15 cellular contexts compared by ENCODE assay signal in the genomic region with DNA sequence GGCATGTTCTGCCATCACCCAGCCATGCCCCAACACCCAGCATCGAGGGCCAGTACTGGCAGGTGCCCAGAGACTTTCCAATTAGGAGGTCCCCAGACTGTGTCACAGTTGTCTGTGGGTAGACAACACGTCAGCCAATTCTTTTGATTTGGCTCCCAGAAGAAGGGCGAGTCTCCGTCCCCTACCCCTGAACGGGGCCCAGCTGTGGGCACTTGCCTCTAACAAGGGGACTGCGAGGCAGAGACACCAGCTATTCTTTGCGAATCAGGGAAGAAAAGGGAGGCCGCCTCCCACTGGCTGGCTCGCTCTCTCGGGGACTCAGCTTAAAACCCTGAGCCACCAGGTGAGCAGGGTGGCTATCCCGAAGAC.
A peak's percentile ranks its signal among the peaks of the same experiment; 100 is the strongest.
DNase-seq lines count a peak whose midpoint lies in the region; ATAC-seq, FAIRE-seq and TF ChIP-seq lines count a peak whose summit lies in the region.
"Had no signal": no experiment of that assay in that cellular context is flagged by ENCODE, and none has a peak within 500 bp of the region (broad histone marks: within the 10 kb centered on the region; RNA-seq: fewer than 3 reads in every experiment).

No MANE protein-coding gene starts in this region.

- no peak for TF ChIP-seq CTCF in left ventricle myocardium inferior (IDR thresholded peaks at IDR 0.05; ENCODE audit: borderline replicate concordance)
- TF ChIP-seq CTCF in H9 (conservative IDR thresholded peaks at IDR 0.05), result no peak
- no peak for TF ChIP-seq CTCF in H1 (IDR thresholded peaks at IDR 0.05; ENCODE audit: control extremely low read depth in 1 of 3, insufficient read depth in 1 of 3, low read depth in 1 of 3, low read length in 3 of 3)
- no peak for TF ChIP-seq CTCF in type B pancreatic cell (conservative IDR thresholded peaks at IDR 0.05)

- H3K9ac ChIP-seq in H9 (ENCODE audit: extremely low read depth, insufficient read length, low read length) (no peak overlapping the region), H1 (replicated peaks in 1 of 4; ENCODE audit: extremely low read depth in 1 of 4, low read depth in 3 of 4, low read length in 3 of 4) (no peak overlapping the region)
- H3K9ac ChIP-seq: BLaER1 treated with 17β-estradiol and CSF1 and Interleukin-3, amounts not matched to agents 10 nM and 100 nM had no signal

- H3K9me3 ChIP-seq in left ventricle myocardium inferior (replicated peaks) (no peaks in the 10 kb centered on the region), H9 (ENCODE audit: control insufficient read depth, low read depth, low read length) (no peaks in the 10 kb centered on the region), H1 (ENCODE audit: insufficient read depth in 2 of 2, low read depth in 1 of 2, low read length in 1 of 2) (no peaks in the 10 kb centered on the region)

- H3K4me1 ChIP-seq in left ventricle myocardium inferior, result no peaks in the 10 kb centered on the region
- H3K4me1 ChIP-seq in H9 (ENCODE audit: insufficient read depth, low read length), result peaks cover 5% of the 10 kb centered on the region; the same call in 1 of the 2 replicates
- peaks cover 0 to 15% (median 6%) of the 10 kb centered on the region in 4 experiments; a peak in 4 of 7 replicates for H3K4me1 ChIP-seq in H1 (replicated peaks in 1 of 4; ENCODE audit: control insufficient read depth in 3 of 4, insufficient read depth in 4 of 4, low read length in 3 of 4)

- H3K27me3 Mint-ChIP-seq in H9 (ENCODE audit: low read depth) (peaks cover 5% of the 10 kb centered on the region), type B pancreatic cell (peaks cover 18% of the 10 kb centered on the region)
- H3K27me3 Mint-ChIP-seq: CD4-positive, alpha-beta T cell had no signal

- H3K14ac ChIP-seq in H9 (ENCODE audit: insufficient read depth, low read length) (no peak overlapping the region), H1 (ENCODE audit: insufficient read length) (no peak overlapping the region)

- no peaks in the 10 kb centered on the region for H3K79me2 ChIP-seq in H9 (ENCODE audit: insufficient read depth, low read length)
- no peaks in the 10 kb centered on the region for H3K79me2 ChIP-seq in H1 (ENCODE audit: control insufficient read depth in 1 of 2, insufficient read depth in 2 of 2, low read length in 2 of 2)

- POLR2A ChIA-PET in H1 (lab: Charles Lee; ENCODE audit: partially characterized antibody), result interaction anchor here (1.2 kb wide), 1 partner anchor 11 kb away, joined by 3 read pairs; no protein-coding TSS in a partner anchor

- H2AK5ac ChIP-seq in H9 (ENCODE audit: insufficient read length, low read length) (no peak overlapping the region), H1 (ENCODE audit: low read depth, low read length) (no peak overlapping the region)

- no peaks in the 10 kb centered on the region for H3K23me2 ChIP-seq in H9 (ENCODE audit: insufficient read length, low read depth, low read length, poor library complexity, severe bottlenecking)
- peaks cover under 1% of the 10 kb centered on the region; the same call in 1 of the 2 replicates for H3K23me2 ChIP-seq in H1 (ENCODE audit: low read depth, low read length)

- intact Hi-C loops in cardiac septum (cut with DNase I) (no loop called here), left ventricle myocardium inferior (cut with micrococcal nuclease) (no loop called here)

- H4K8ac ChIP-seq in H9 (replicated peaks; ENCODE audit: insufficient read length, low read depth, low read length) (no peak overlapping the region), H1 (ENCODE audit: extremely low read depth, insufficient read depth, low read length) (no peak overlapping the region)

- no peak for TF ChIP-seq POLR2A in H1 (IDR thresholded peaks at IDR 0.05; ENCODE audit: control extremely low read depth in 1 of 2, low read depth in 2 of 2, low read length in 2 of 2)

- H3K27me3 ChIP-seq in left ventricle myocardium inferior (ENCODE audit: low read depth) (peaks cover 36% of the 10 kb centered on the region), H9 (ENCODE audit: insufficient read depth, low read length) (no peaks in the 10 kb centered on the region), H1 (replicated peaks in 1 of 4; ENCODE audit: control insufficient read depth in 3 of 4, extremely low read depth in 1 of 4, insufficient read depth in 3 of 4, low read length in 3 of 4) (0 out of 7 replicates have a peak, but pooled peaks cover 0 to 2% (median 0%) of the 10 kb centered on the region in 4 experiments)
- H3K27me3 ChIP-seq: BLaER1 treated with 17β-estradiol and CSF1 and Interleukin-3, amounts not matched to agents 10 nM and 100 nM had no signal

- H4K91ac ChIP-seq in H9 (ENCODE audit: insufficient read length, low read depth, low read length) (no peak overlapping the region), H1 (replicated peaks; ENCODE audit: insufficient read length, low read length) (peak overlapping the region; percentile 15)

- peak overlapping the region in 1 of 3 experiments; percentile 8; a peak in 1 of 7 replicates for H3K27ac Mint-ChIP-seq in H9
- no peak overlapping the region for H3K27ac Mint-ChIP-seq in type B pancreatic cell
- H3K27ac Mint-ChIP-seq: CD4-positive, alpha-beta T cell had no signal

- DNase-seq in cardiac septum (ENCODE audit: low spot score) (peak; percentile 71), left ventricle myocardium inferior (no peak), H9 (peak; percentile 33), H1 (ENCODE audit: low read depth in 1 of 2, low spot score in 2 of 2) (peak in 1 of 2 experiments; percentile 45), type B pancreatic cell (ENCODE audit: extremely low spot score, unreplicated experiment) (peak; percentile 54), urothelium cell line (ENCODE audit: low spot score) (no peak)
- DNase-seq: ACHN, Calu3, DMS 273 treated with DMSO at 0.1 percent for 48 hours, IMR-90 had no signal

- no peak overlapping the region for H2BK15ac ChIP-seq in H9 (ENCODE audit: low read depth, low read length)
- no peak overlapping the region for H2BK15ac ChIP-seq in H1 (ENCODE audit: low read length)

- H3K4me3 Mint-ChIP-seq in H9 (no peak overlapping the region), type B pancreatic cell (no peak overlapping the region)
- H3K4me3 Mint-ChIP-seq: CD4-positive, alpha-beta T cell had no signal

- FAIRE-seq in H1 (lab: Jason Lieb, UNC) (no peak), urothelium cell line (lab: Jason Lieb, UNC) (no peak)
- FAIRE-seq: H54 had no signal

- H3T11ph ChIP-seq in H9 (ENCODE audit: low read length), result no peak overlapping the region

- H3K4ac ChIP-seq in H9 (ENCODE audit: low read depth, low read length), result no peak overlapping the region
- peak overlapping the region; percentile 12 for H3K4ac ChIP-seq in H1 (replicated peaks; ENCODE audit: insufficient read length, low read depth, low read length)

- ATAC-seq in HG02623 (IDR thresholded peaks at IDR 0.05; ENCODE audit: unreplicated experiment) (no peak), HG03045 (IDR thresholded peaks at IDR 0.05; ENCODE audit: unreplicated experiment) (no peak)

- H2BK20ac ChIP-seq in H9 (ENCODE audit: low read depth, low read length, poor library complexity, severe bottlenecking) (no peak overlapping the region), H1 (ENCODE audit: low read length) (no peak overlapping the region)

- H2AFZ ChIP-seq in H9 (ENCODE audit: low read length) (no peak overlapping the region), H1 (ENCODE audit: low read length) (no peak overlapping the region; the same call in 1 of the 2 replicates)

- no peaks in the 10 kb centered on the region for H4K20me1 ChIP-seq in H9 (ENCODE audit: control insufficient read depth, insufficient read depth, insufficient read length)
- no peaks in the 10 kb centered on the region for H4K20me1 ChIP-seq in H1 (replicated peaks in 1 of 2; ENCODE audit: control insufficient read depth in 1 of 2, insufficient read depth in 2 of 2, low read length in 2 of 2)
- H4K20me1 ChIP-seq: BLaER1 treated with 17β-estradiol and CSF1 and Interleukin-3, amounts not matched to agents 10 nM and 100 nM had no signal

- H3K27ac ChIP-seq in left ventricle myocardium inferior (replicated peaks) (no peak overlapping the region), H9 (ENCODE audit: insufficient read length, low read depth, low read length) (no peak overlapping the region), H1 (ENCODE audit: low read depth, low read length) (no peak overlapping the region)
- H3K27ac ChIP-seq: BLaER1 treated with 17β-estradiol and CSF1 and Interleukin-3, amounts not matched to agents 10 nM and 100 nM had no signal

- peaks cover 37 to 47% of the 10 kb centered on the region in 2 experiments for H3K4me1 Mint-ChIP-seq in H9
- H3K4me1 Mint-ChIP-seq in type B pancreatic cell (ENCODE audit: unreplicated experiment), result no peaks in the 10 kb centered on the region

- H3K4me2 ChIP-seq in H9 (ENCODE audit: insufficient read depth, insufficient read length, low read length) (no peak overlapping the region), H1 (ENCODE audit: insufficient read depth in 1 of 2, low read depth in 2 of 2, low read length in 2 of 2) (no peak overlapping the region)
- H3K4me2 ChIP-seq: BLaER1 treated with 17β-estradiol and CSF1 and Interleukin-3, amounts not matched to agents 10 nM and 100 nM had no signal

- H3K18ac ChIP-seq in H9 (ENCODE audit: insufficient read length, low read depth, low read length), result no peak overlapping the region
- no peak overlapping the region for H3K18ac ChIP-seq in H1 (ENCODE audit: extremely low read depth, low read length)

- CTCF ChIA-PET in H1 (lab: Charles Lee; ENCODE audit: partially characterized antibody), result interaction anchor here (0.7 to 1.9 kb wide), 5 partner anchors 11 to 29 kb away, joined by 3 to 6 read pairs (median 4); no protein-coding TSS in a partner anchor

- H2BK5ac ChIP-seq in H9 (ENCODE audit: insufficient read length, low read length) (no peak overlapping the region), H1 (ENCODE audit: low read depth, low read length) (no peak overlapping the region)

- TF ChIP-seq RAD21 in H1 (IDR thresholded peaks at IDR 0.05 in 1 of 2, conservative IDR thresholded peaks at IDR 0.05 in 1 of 2; ENCODE audit: low read depth in 2 of 2, low read length in 2 of 2), result no peak

- H4K5ac ChIP-seq in H9 (ENCODE audit: insufficient read length, low read depth, low read length) (no peak overlapping the region), H1 (ENCODE audit: insufficient read length, low read depth, low read length) (no peak overlapping the region)

- no peaks in the 10 kb centered on the region for H3K36me3 ChIP-seq in left ventricle myocardium inferior
- H3K36me3 ChIP-seq in H1 (ENCODE audit: control insufficient read depth in 2 of 4, insufficient read depth in 4 of 4, low read length in 3 of 4), result no peaks in the 10 kb centered on the region
- H3K36me3 ChIP-seq: BLaER1 treated with 17β-estradiol and CSF1 and Interleukin-3, amounts not matched to agents 10 nM and 100 nM had no signal

- H3K56ac ChIP-seq in H9 (ENCODE audit: insufficient read length, low read depth, low read length) (no peak overlapping the region), H1 (replicated peaks; ENCODE audit: insufficient read length, low read depth, low read length) (no peak overlapping the region)

- H3K4me3 ChIP-seq in left ventricle myocardium inferior (no peak overlapping the region), H1 (ENCODE audit: extremely low read depth in 1 of 4, insufficient read depth in 2 of 4, low read depth in 3 of 4, low read length in 4 of 4) (no peak overlapping the region)
- H3K4me3 ChIP-seq: BLaER1 treated with 17β-estradiol and CSF1 and Interleukin-3, amounts not matched to agents 10 nM and 100 nM had no signal

- no peak overlapping the region for H2BK12ac ChIP-seq in H9 (ENCODE audit: insufficient read length, low read depth, low read length)
- no peak overlapping the region for H2BK12ac ChIP-seq in H1 (ENCODE audit: low read depth, low read length)

- H2BK120ac ChIP-seq in H9 (ENCODE audit: low read depth, low read length, poor library complexity, severe bottlenecking), result no peak overlapping the region
- no peak overlapping the region for H2BK120ac ChIP-seq in H1 (replicated peaks; ENCODE audit: low read depth, low read length)

- no CpG with 5 or more reads among the region's 11 CpGs for WGBS in H9 (ENCODE audit: extremely low coverage, insufficient read length, low lambda C conversion rate)
- 91% methylated on average over 9 of the region's 11 CpGs; no CpG with 5 or more reads in 1 of the 2 experiments for WGBS in H1 (ENCODE audit: extremely low coverage in 1 of 2, insufficient coverage in 1 of 2, insufficient read length in 1 of 2, insufficient replicate concordance in 2 of 2, low coverage in 1 of 2, low lambda C conversion rate in 2 of 2, missing lambda C conversion rate in 1 of 2), 2 experiments

- H3K9me3 Mint-ChIP-seq in H9 (no peaks in the 10 kb centered on the region), type B pancreatic cell (no peaks in the 10 kb centered on the region)
- H3K9me3 Mint-ChIP-seq: CD4-positive, alpha-beta T cell had no signal

- H3K79me1 ChIP-seq in H9 (ENCODE audit: insufficient read depth, low read depth, low read length, poor library complexity, severe bottlenecking) (no peaks in the 10 kb centered on the region), H1 (ENCODE audit: low read depth, low read length) (no peaks in the 10 kb centered on the region)

- H3K36me3 Mint-ChIP-seq in H9 (ENCODE audit: insufficient read depth in 1 of 3, low read depth in 3 of 3) (peaks cover 0 to 2% (median 0%) of the 10 kb centered on the region in 3 experiments; a peak in 2 of 7 replicates), type B pancreatic cell (no peaks in the 10 kb centered on the region)

- H3K23ac ChIP-seq in H9 (ENCODE audit: insufficient read length, low read depth, low read length), result no peak overlapping the region
- H3K23ac ChIP-seq in H1 (ENCODE audit: insufficient read length), result no peak overlapping the region

- TF ChIP-seq EP300 in H1 (IDR thresholded peaks at IDR 0.05; ENCODE audit: borderline replicate concordance in 1 of 2, low read depth in 2 of 2, low read length in 2 of 2), result no peak

Comparison
In these comparisons a context has a peak if more than half of its experiments do, and no peak if none do; other contexts are left out.
1. DNase-seq: peak in cardiac septum (single experiment), H9 (single experiment) and type B pancreatic cell (single experiment); none in left ventricle myocardium inferior (single experiment) and urothelium cell line (single experiment).